25 cellular contexts compared by ENCODE assay signal in genomic region chr2:183552716-183553115, GRCh38.
"Had no signal": no experiment of that assay in that cellular context is flagged by ENCODE, and none has a peak within 500 bp of the region (broad histone marks: within the 10 kb centered on the region; RNA-seq: fewer than 3 reads in every experiment).

No MANE protein-coding gene starts in this region.

- DNase-seq: hippocampal formation; kidney glomerular epithelial cell; left cardiac atrium; lower lobe of right lung; mammary epithelial cell; mesenchymal stem cell; naive thymus-derived CD8-positive, alpha-beta T cell; nucleus accumbens; pancreas; posterior cingulate gyrus; retina; right cardiac atrium; sigmoid colon; small intestine; spleen; stimulated activated CD4-positive, alpha-beta T cell treated with anti-CD3 and anti-CD28 coated beads, Interleukin-4, amount 100 ng/mL, for 24 hours; stimulated activated naive CD4-positive, alpha-beta T cell; tibial artery; trophoblast cell; upper lobe of right lung had no signal

- ATAC-seq: left cardiac atrium; left lobe of liver; lower lobe of right lung; naive thymus-derived CD8-positive, alpha-beta T cell; pancreas; right cardiac atrium; stimulated activated effector memory CD8-positive, alpha-beta T cell treated with anti-CD3 and anti-CD28 coated beads, Interleukin-12 subunit alpha, Interleukin-12 subunit beta, amount 100 ng/mL, for 72 hours; upper lobe of right lung had no signal

- H3K4me3 ChIP-seq: lower lobe of right lung, pancreas, prostate gland, sigmoid colon, spleen, suprapubic skin, thoracic aorta, tibial artery, upper lobe of right lung had no signal
